8 cellular contexts compared by ENCODE assay signal in the genomic region with DNA sequence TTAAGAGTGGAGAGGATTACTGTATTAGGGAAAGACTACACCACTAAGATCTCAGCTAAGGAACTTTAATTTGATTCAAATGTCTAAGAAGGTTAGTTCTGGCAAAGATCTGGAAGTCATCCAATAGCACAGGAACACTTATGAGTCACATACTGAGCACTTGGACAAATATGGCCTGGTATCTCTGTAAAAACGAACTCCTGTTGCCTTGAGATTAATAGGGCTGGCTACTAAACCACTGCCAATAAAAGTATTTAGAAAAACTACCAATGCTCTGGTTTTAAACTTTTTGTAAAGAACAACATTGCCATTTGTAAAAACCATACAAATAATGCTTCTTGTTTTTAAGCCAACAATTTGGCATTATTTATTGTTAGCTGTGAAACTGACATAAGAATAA.
DNase-seq lines count a peak whose midpoint lies in the region; ATAC-seq, FAIRE-seq and TF ChIP-seq lines count a peak whose summit lies in the region.
"Had no signal": no experiment of that assay in that cellular context is flagged by ENCODE, and none has a peak within 500 bp of the region (broad histone marks: within the 10 kb centered on the region; RNA-seq: fewer than 3 reads in every experiment).

No MANE protein-coding gene starts in this region.

- H2BK15ac ChIP-seq in IMR-90 (ENCODE audit: low read depth, low read length), result no peak overlapping the region

- no TSS peak for BruUV-seq in IMR-90 (replicated peaks; lab: Mats Ljungman, UMichigan)

- in situ Hi-C loops in IMR-90 (cut with MboI; ENCODE audit: low sequenced_read_pairs), result loop anchor here (10.0 kb wide), 1 partner anchor 129 kb away; no protein-coding TSS in a partner anchor

- no peak overlapping the region for H2BK120ac ChIP-seq in IMR-90 (ENCODE audit: low read depth, low read length)

- no peak for TF ChIP-seq CTCF in IMR-90 (conservative IDR thresholded peaks at IDR 0.05; ENCODE audit: low read depth, low read length)
- no peak for TF ChIP-seq CTCF in body of pancreas (IDR thresholded peaks at IDR 0.05)
- no peak for TF ChIP-seq CTCF in keratinocyte (optimal IDR thresholded peaks at IDR 0.05 in 1 of 3, IDR thresholded peaks at IDR 0.05 in 1 of 3, conservative IDR thresholded peaks at IDR 0.05 in 1 of 3; ENCODE audit: extremely low read depth in 1 of 3, insufficient read depth in 2 of 3, low read length in 3 of 3)
- TF ChIP-seq CTCF in upper lobe of left lung (IDR thresholded peaks at IDR 0.05), result no peak

- H4K91ac ChIP-seq in IMR-90 (ENCODE audit: insufficient read depth, low read depth, low read length), result no peak overlapping the region

- H3K9me1 ChIP-seq in IMR-90 (ENCODE audit: insufficient read depth, low read length), result peaks cover 15% of the 10 kb centered on the region
- H3K9me1 ChIP-seq in keratinocyte (ENCODE audit: control insufficient read depth, extremely low read depth, insufficient read depth, low read length), result no peaks in the 10 kb centered on the region

- H3K36me3 ChIP-seq in IMR-90 (ENCODE audit: control insufficient read depth, insufficient read depth, low read length) (peaks cover 36% of the 10 kb centered on the region), body of pancreas (replicated peaks in 1 of 2; ENCODE audit: insufficient read depth in 1 of 2, low read depth in 2 of 2) (peaks cover 10 to 20% of the 10 kb centered on the region in 2 donors), keratinocyte (ENCODE audit: control insufficient read depth in 2 of 2, extremely low read depth in 1 of 2, insufficient read depth in 2 of 2, low read length in 2 of 2) (peaks cover 7 to 27% of the 10 kb centered on the region in 2 experiments), upper lobe of left lung (peaks cover 6 to 65% (median 22%) of the 10 kb centered on the region in 4 donors)

- ATAC-seq in IMR-90 (ENCODE audit: low read depth), result peak; percentile 78
- ATAC-seq in body of pancreas, result peak; percentile 88
- ATAC-seq in upper lobe of left lung (ENCODE audit: low FRiP score in 2 of 2), result peak; percentile 66 to 88
- ATAC-seq in GM18858 (IDR thresholded peaks at IDR 0.05; ENCODE audit: unreplicated experiment), result no peak

- H3K27ac ChIP-seq in IMR-90 (ENCODE audit: insufficient read depth, low read length) (no peak overlapping the region; the same call in 1 of the 2 replicates), body of pancreas (peak overlapping the region in 2 of 4 donors; percentile 14 to 53), keratinocyte (ENCODE audit: control insufficient read depth, insufficient read depth, low read length) (no peak overlapping the region), upper lobe of left lung (peak overlapping the region in 1 of 4 donors; percentile 13)

- H3K18ac ChIP-seq in IMR-90 (ENCODE audit: low read depth, low read length), result no peak overlapping the region

- no peak overlapping the region for H2AFZ ChIP-seq in IMR-90 (replicated peaks; ENCODE audit: low read length, poor library complexity)
- H2AFZ ChIP-seq in keratinocyte (ENCODE audit: control insufficient read depth, low read length), result no peak overlapping the region

- H3K79me1 ChIP-seq in IMR-90 (ENCODE audit: low read depth in 1 of 2, low read length in 2 of 2), result peaks cover 34 to 57% of the 10 kb centered on the region in 2 experiments

- H3K9ac ChIP-seq in IMR-90 (ENCODE audit: low read depth, low read length) (no peak overlapping the region), keratinocyte (ENCODE audit: control insufficient read depth, extremely low read depth, insufficient read depth, low read length) (no peak overlapping the region)

- TF ChIP-seq POLR2A in IMR-90 (IDR thresholded peaks at IDR 0.05; ENCODE audit: low read depth, low read length) (no peak), body of pancreas (IDR thresholded peaks at IDR 0.05) (no peak), upper lobe of left lung (IDR thresholded peaks at IDR 0.05) (no peak)

- intact Hi-C loops in IMR-90 (cut with micrococcal nuclease) (no loop called here), body of pancreas (cut with DNase I) (no loop called here)

- dilution Hi-C loops in IMR-90 (cut with HindIII; ENCODE audit: low sequenced_read_pairs, unreplicated experiment), result no loop called here
- dilution Hi-C loops in keratinocyte (cut with MboI; ENCODE audit: extremely low pct_ligation_motif_present, low sequenced_read_pairs), result no loop called here

- H3K79me2 ChIP-seq in keratinocyte (ENCODE audit: control insufficient read depth, insufficient read depth, low read length), result no peaks in the 10 kb centered on the region

- no peak for TF ChIP-seq RAD21 in IMR-90 (IDR thresholded peaks at IDR 0.05; ENCODE audit: low read length)

- CTCF ChIA-PET in IMR-90 (lab: Yijun Ruan, JAX), result no interaction called here

- peaks cover 22% of the 10 kb centered on the region; the same call in 1 of the 2 replicates for H4K20me1 ChIP-seq in IMR-90 (ENCODE audit: insufficient read depth, low read length)
- no peaks in the 10 kb centered on the region for H4K20me1 ChIP-seq in keratinocyte (ENCODE audit: control insufficient read depth, extremely low read depth, insufficient read depth, low read length)

- peak; percentile 90 for FAIRE-seq in keratinocyte (lab: Jason Lieb, UNC)

- H3K27me3 ChIP-seq in IMR-90 (ENCODE audit: control insufficient read depth, insufficient read depth, low read length) (no peaks in the 10 kb centered on the region), body of pancreas (no peaks in the 10 kb centered on the region), keratinocyte (ENCODE audit: control insufficient read depth, extremely low read depth, insufficient read depth, low read length) (no peaks in the 10 kb centered on the region), upper lobe of left lung (no peaks in the 10 kb centered on the region)

- H2AK9ac ChIP-seq in IMR-90 (replicated peaks; ENCODE audit: low read depth, low read length, poor library complexity), result no peak overlapping the region

- no peak overlapping the region; a peak in 1 of 4 replicates for H4K8ac ChIP-seq in IMR-90 (ENCODE audit: low read depth in 2 of 2, low read length in 2 of 2)

- no peak overlapping the region for H2AK5ac ChIP-seq in IMR-90 (ENCODE audit: low read depth, low read length)

- H4K5ac ChIP-seq in IMR-90 (ENCODE audit: low read depth, low read length), result no peak overlapping the region

- no peak overlapping the region for H3K56ac ChIP-seq in IMR-90 (ENCODE audit: extremely low read depth, insufficient read depth, low read length)

- H3K14ac ChIP-seq in IMR-90 (replicated peaks; ENCODE audit: low read depth, low read length), result no peak overlapping the region

- H3K23ac ChIP-seq in IMR-90 (ENCODE audit: low read depth, low read length), result no peak overlapping the region

- H2BK20ac ChIP-seq in IMR-90 (ENCODE audit: low read depth, low read length), result no peak overlapping the region

- WGBS in IMR-90 (ENCODE audit: extremely low coverage in 2 of 2, insufficient read length in 1 of 2), 2 experiments, result no CpG with 5 or more reads among the region's 1 CpG
- WGBS in body of pancreas, 2 donors, result 0 to 8% methylated on average over 1 of the region's 1 CpG
- WGBS in upper lobe of left lung, 2 donors, result 13 to 33% methylated on average over 1 of the region's 1 CpG

- peak; percentile 99 for DNase-seq in IMR-90
- peak in 2 of 4 donors; percentile 17 to 44 for DNase-seq in body of pancreas
- DNase-seq in keratinocyte (ENCODE audit: low read depth, low spot score), result peak; percentile 40
- DNase-seq in upper lobe of left lung, result no peak
- DNase-seq in NCI-H1417 (lab: John Stamatoyannopoulos, UW), result no peak
- DNase-seq in NCI-H526 (lab: John Stamatoyannopoulos, UW), result no peak
- DNase-seq: SHP77 had no signal

- H3K4ac ChIP-seq in IMR-90 (ENCODE audit: low read depth, low read length), result no peak overlapping the region

- H3K4me3 ChIP-seq in IMR-90 (ENCODE audit: insufficient read depth, low read depth, low read length) (no peak overlapping the region), body of pancreas (no peak overlapping the region), keratinocyte (ENCODE audit: control insufficient read depth in 2 of 3, extremely low read depth in 1 of 3, insufficient read depth in 2 of 3, low read depth in 1 of 3, low read length in 3 of 3) (no peak overlapping the region), upper lobe of left lung (no peak overlapping the region)

- H3K4me2 ChIP-seq in IMR-90 (ENCODE audit: low read depth, low read length) (no peak overlapping the region), keratinocyte (ENCODE audit: control insufficient read depth, extremely low read depth, insufficient read depth, low read depth, low read length) (peak overlapping the region; percentile 35)

- no peak for TF ChIP-seq EP300 in upper lobe of left lung (IDR thresholded peaks at IDR 0.05)

- POLR2A ChIA-PET in IMR-90 (lab: Charles Lee; ENCODE audit: unreplicated experiment), result no interaction called here

- H3K9me3 ChIP-seq in IMR-90 (ENCODE audit: control insufficient read depth, insufficient read depth, low read length) (no peaks in the 10 kb centered on the region), body of pancreas (no peaks in the 10 kb centered on the region), keratinocyte (ENCODE audit: control insufficient read depth, low read depth, low read length) (no peaks in the 10 kb centered on the region), upper lobe of left lung (no peaks in the 10 kb centered on the region)

- H3K4me1 ChIP-seq in IMR-90 (ENCODE audit: control insufficient read depth, insufficient read depth, low read length), result peaks cover 20% of the 10 kb centered on the region
- H3K4me1 ChIP-seq in body of pancreas, result peaks cover 26% of the 10 kb centered on the region
- H3K4me1 ChIP-seq in keratinocyte (ENCODE audit: control insufficient read depth, extremely low read depth, insufficient read depth, low read length), result peaks cover 21% of the 10 kb centered on the region
- peaks cover 6 to 12% (median 8%) of the 10 kb centered on the region in 4 donors for H3K4me1 ChIP-seq in upper lobe of left lung

- peak overlapping the region; percentile 83 for H2BK5ac ChIP-seq in IMR-90 (ENCODE audit: low read depth, low read length, poor library complexity, severe bottlenecking)

TF ChIP-seq in IMR-90, 13 proteins besides CTCF, POLR2A, EP300 and RAD21 (continues in another document):
- TF ChIP-seq, protein P1, sequence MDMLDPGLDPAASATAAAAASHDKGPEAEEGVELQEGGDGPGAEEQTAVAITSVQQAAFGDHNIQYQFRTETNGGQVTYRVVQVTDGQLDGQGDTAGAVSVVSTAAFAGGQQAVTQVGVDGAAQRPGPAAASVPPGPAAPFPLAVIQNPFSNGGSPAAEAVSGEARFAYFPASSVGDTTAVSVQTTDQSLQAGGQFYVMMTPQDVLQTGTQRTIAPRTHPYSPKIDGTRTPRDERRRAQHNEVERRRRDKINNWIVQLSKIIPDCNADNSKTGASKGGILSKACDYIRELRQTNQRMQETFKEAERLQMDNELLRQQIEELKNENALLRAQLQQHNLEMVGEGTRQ (IDR thresholded peaks at IDR 0.05; ENCODE audit: low read depth, low read length), result no peak
- TF ChIP-seq FOS (IDR thresholded peaks at IDR 0.05; ENCODE audit: low read depth, low read length) (peak; percentile 75; the same call in 1 of the 2 replicates), RCOR1 (IDR thresholded peaks at IDR 0.05; ENCODE audit: insufficient replicate concordance, low read length) (no peak)

Comparison
In these comparisons a context has a peak if more than half of its experiments do, and no peak if none do; other contexts are left out.
1. DNase-seq: peak in IMR-90 (single experiment) and keratinocyte (single experiment); none in upper lobe of left lung (0 of 2), NCI-H1417 (0 of 3) and NCI-H526 (0 of 2).